In genomic region chr5:142961435-142962171, GRCh38 we compare ENCODE assay signal across 20 cellular contexts.
"Had no signal": no experiment of that assay in that cellular context is flagged by ENCODE, and none has a peak within 500 bp of the region (broad histone marks: within the 10 kb centered on the region; RNA-seq: fewer than 3 reads in every experiment).

No MANE protein-coding gene starts in this region.

- H3K4me3 Mint-ChIP-seq: activated CD8-positive, alpha-beta T cell treated with anti-CD3 and anti-CD28 coated beads for 36 hours; activated naive CD4-positive, alpha-beta T cell treated with anti-CD3 and anti-CD28 coated beads for 36 hours; mesothelial cell of epicardium had no signal

- H3K36me3 ChIP-seq: esophagus muscularis mucosa, heart right ventricle, stomach had no signal

- ATAC-seq: activated CD8-positive, alpha-beta T cell treated with anti-CD3 and anti-CD28 coated beads for 36 hours; sciatic nerve had no signal

- H3K27me3 Mint-ChIP-seq: activated CD8-positive, alpha-beta T cell treated with anti-CD3 and anti-CD28 coated beads for 36 hours had no signal

- H3K9me3 Mint-ChIP-seq: activated naive CD4-positive, alpha-beta T cell treated with anti-CD3 and anti-CD28 coated beads for 36 hours had no signal

- H3K27me3 ChIP-seq: esophagus muscularis mucosa, heart right ventricle, stomach had no signal

- H3K36me3 Mint-ChIP-seq: mesothelial cell of epicardium had no signal

- DNase-seq: activated CD4-positive, alpha-beta T cell treated with anti-CD3 and anti-CD28 coated beads for 48 hours; activated CD4-positive, CD25-positive, alpha-beta regulatory T cell; activated CD8-positive, alpha-beta T cell treated with anti-CD3 and anti-CD28 coated beads for 36 hours; activated naive CD4-positive, alpha-beta T cell treated with anti-CD3 and anti-CD28 coated beads for 36 hours; activated T-cell treated with anti-CD3 and anti-CD28 coated beads, Interleukin-2, amount 50 U/mL, for 1 hour; aorta; cerebellar nuclear complex; effector CD8-positive, alpha-beta T cell; heart right ventricle; psoas muscle; stimulated activated CD4-positive, alpha-beta T cell treated with anti-CD3 and anti-CD28 coated beads, Interleukin-4, amount 100 ng/mL, for 1 hour; stomach; T-helper 1 cell; T1000; trophoblast cell had no signal

- H3K27ac ChIP-seq: esophagus muscularis mucosa, psoas muscle, stomach had no signal

- H3K9me3 ChIP-seq: esophagus muscularis mucosa, heart right ventricle, psoas muscle, stomach had no signal

- H3K27ac Mint-ChIP-seq: activated CD8-positive, alpha-beta T cell treated with anti-CD3 and anti-CD28 coated beads for 36 hours; activated naive CD4-positive, alpha-beta T cell treated with anti-CD3 and anti-CD28 coated beads for 36 hours; mesothelial cell of epicardium had no signal

- H3K4me3 ChIP-seq: esophagus muscularis mucosa, heart right ventricle, lung, psoas muscle, smooth muscle cell, stomach had no signal

- H3K4me2 ChIP-seq: smooth muscle cell had no signal
